18 cellular contexts compared by ENCODE assay signal in the genomic region with DNA sequence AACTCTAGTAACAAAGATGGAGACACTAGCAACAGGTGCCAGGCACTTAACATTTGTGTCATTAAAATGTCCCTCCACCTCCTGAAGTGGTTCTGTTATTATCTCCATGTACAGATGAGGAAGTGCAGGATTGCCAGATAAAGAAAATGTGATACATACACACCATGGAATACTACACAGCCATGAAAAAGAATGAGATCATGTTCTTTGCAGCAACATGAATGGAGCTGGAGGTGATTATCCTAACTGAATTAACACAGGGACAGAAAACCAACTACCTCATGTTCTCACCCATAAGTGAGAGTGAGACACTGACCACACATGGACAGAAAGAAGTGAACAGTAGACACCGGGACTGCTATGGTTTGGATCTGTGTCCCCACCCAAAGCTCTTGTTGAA.
DNase-seq lines count a peak whose midpoint lies in the region; ATAC-seq, FAIRE-seq and TF ChIP-seq lines count a peak whose summit lies in the region.
"Had no signal": no experiment of that assay in that cellular context is flagged by ENCODE, and none has a peak within 500 bp of the region (broad histone marks: within the 10 kb centered on the region; RNA-seq: fewer than 3 reads in every experiment).

No MANE protein-coding gene starts in this region.

- no peak for TF ChIP-seq RAD21 in GM12878 (IDR thresholded peaks at IDR 0.05; ENCODE audit: insufficient read depth, low read depth, low read length)

- BruUV-seq in GM12878 (replicated peaks; lab: Mats Ljungman, UMichigan) = no TSS peak

- WGBS in GM12878 (ENCODE audit: insufficient coverage, insufficient replicate concordance, low lambda C conversion rate, missing lambda C conversion rate) = 90% methylated on average over 1 of the region's 1 CpG

- H3K9ac ChIP-seq in GM12878 (ENCODE audit: control insufficient read depth, insufficient read depth, low read length) = no peak overlapping the region

- CTCF ChIA-PET in HEK293 (lab: Yijun Ruan, JAX) (interaction anchor here (1.7 kb wide), 1 partner anchor 212 kb away, joined by 4 read pairs; no protein-coding TSS in a partner anchor), GM12878 (lab: Yijun Ruan, JAX) (interaction anchor here (1.4 kb wide), 1 partner anchor 196 kb away, joined by 4 read pairs; no protein-coding TSS in a partner anchor), RWPE1 (lab: Yijun Ruan, JAX) (no interaction called here)

- peak; percentile 13 for FAIRE-seq in GM12878 (lab: Jason Lieb, UNC)
- FAIRE-seq: GM19239 had no signal

- intact Hi-C loops in GM12878 (cut with micrococcal nuclease; ENCODE audit: unreplicated experiment) = no loop called here

- SMC1A ChIA-PET in GM12878 (lab: Charles Lee; ENCODE audit: uncharacterized antibody, unreplicated experiment) = no interaction called here

- no peak for TF ChIP-seq EP300 in GM12878 (IDR thresholded peaks at IDR 0.05; ENCODE audit: borderline replicate concordance in 1 of 2, control insufficient read depth in 1 of 2, low read depth in 2 of 2, low read length in 2 of 2)

- in situ Hi-C loops in GM12878 (cut with MboI) = no loop called here

- H3K9me3 ChIP-seq in HEK293 (ENCODE audit: control insufficient read depth, insufficient read depth, low read depth, low read length) (no peaks in the 10 kb centered on the region), GM12878 (replicated peaks; ENCODE audit: control insufficient read depth, insufficient read depth, low read length) (peaks cover 13% of the 10 kb centered on the region)

- H3K27ac ChIP-seq in HEK293 (ENCODE audit: extremely low read depth, low read depth, low read length) (no peak overlapping the region), GM12878 (ENCODE audit: control insufficient read depth, insufficient read depth) (no peak overlapping the region), RWPE1 (no peak overlapping the region)

- no peaks in the 10 kb centered on the region for H3K27me3 ChIP-seq in GM12878 (replicated peaks in 1 of 2; ENCODE audit: control insufficient read depth in 2 of 2, insufficient read depth in 2 of 2, low read length in 1 of 2)

- ATAC-seq in GM12878 (no peak), GM19351 (IDR thresholded peaks at IDR 0.05; ENCODE audit: unreplicated experiment) (no peak)
- ATAC-seq: GM23338, HCT116 had no signal

- no peaks in the 10 kb centered on the region for H4K20me1 ChIP-seq in GM12878 (ENCODE audit: control insufficient read depth, insufficient read depth)

- no peaks in the 10 kb centered on the region for H3K4me1 ChIP-seq in HEK293 (ENCODE audit: control insufficient read depth, insufficient read depth, low read length)
- no peaks in the 10 kb centered on the region for H3K4me1 ChIP-seq in GM12878 (ENCODE audit: control insufficient read depth, insufficient read depth, low read length)

- no peak for TF ChIP-seq POLR2A in GM12878 (IDR thresholded peaks at IDR 0.05; ENCODE audit: low read depth, low read length)

- H3K4me3 ChIP-seq in HEK293 (ENCODE audit: low read depth, low read length) (no peak overlapping the region), GM12878 (no peak overlapping the region)
- H3K4me3 ChIP-seq: GM23338 had no signal

- TF ChIP-seq CTCF in HEK293 (tag by site-specific recombination; IDR thresholded peaks at IDR 0.05) = no peak
- no peak for TF ChIP-seq CTCF in GM12878 (IDR thresholded peaks at IDR 0.05 in 2 of 3, conservative IDR thresholded peaks at IDR 0.05 in 1 of 3; ENCODE audit: control insufficient read depth in 2 of 3, extremely low read depth in 1 of 3, insufficient read depth in 1 of 3, low read depth in 3 of 3, low read length in 3 of 3)
- TF ChIP-seq CTCF in RWPE1 (conservative IDR thresholded peaks at IDR 0.05; ENCODE audit: low read depth) = no peak

- POLR2A ChIA-PET in HEK293 (lab: Yijun Ruan, JAX) (no interaction called here), GM12878 (lab: Charles Lee) (no interaction called here), RWPE1 (lab: Yijun Ruan, JAX; ENCODE audit: low non-redundant PET) (no interaction called here)

- DNase-seq in GM12878 (ENCODE audit: low read depth, low spot score) (no peak), mesenteric fat pad (ENCODE audit: low spot score) (peak; percentile 8), RWPE1 (ENCODE audit: low spot score) (no peak), NCI-H2107 (lab: John Stamatoyannopoulos, UW) (no peak)
- DNase-seq: C1 segment of cervical spinal cord; Calu3; CD4-positive, alpha-beta memory T cell; COR-L47; DMS53; DMS79 treated with DMSO at 0.1 percent for 48 hours; GF-D8; H9; HFFc6 had no signal

- no peaks in the 10 kb centered on the region for H3K79me2 ChIP-seq in GM12878 (ENCODE audit: control insufficient read depth, insufficient read depth, low read length)

- peaks cover 4 to 54% of the 10 kb centered on the region in 2 experiments; a peak in 2 of 3 replicates for H3K36me3 ChIP-seq in HEK293 (ENCODE audit: control insufficient read depth in 2 of 2, insufficient read depth in 1 of 2, low read length in 2 of 2)
- H3K36me3 ChIP-seq in GM12878 (ENCODE audit: control insufficient read depth in 2 of 2, insufficient read depth in 2 of 2, low read length in 1 of 2) = peaks cover 5 to 25% of the 10 kb centered on the region in 2 experiments; a peak in 3 of 4 replicates

- no peak overlapping the region for H3K4me2 ChIP-seq in GM12878 (ENCODE audit: control insufficient read depth, insufficient read depth)
- H3K4me2 ChIP-seq: GM23338 had no signal

- RAD21 ChIA-PET in GM12878 (lab: Charles Lee; ENCODE audit: unreplicated experiment) = no interaction called here

- H2AFZ ChIP-seq in GM12878 (ENCODE audit: control insufficient read depth, low read depth, low read length) = no peak overlapping the region
- H2AFZ ChIP-seq: GM23338 had no signal

TF ChIP-seq in HEK293, 187 proteins besides CTCF, POLR2A, EP300 and RAD21 (continues in another document):
- TF ChIP-seq ZNF248 (tag by site-specific recombination; IDR thresholded peaks at IDR 0.05) (no peak), ZNF433 (tag by site-specific recombination; IDR thresholded peaks at IDR 0.05; ENCODE audit: low read depth) (no peak), SCRT1 (tag by site-specific recombination; IDR thresholded peaks at IDR 0.05; ENCODE audit: borderline replicate concordance) (peak; percentile 43; the same call in 1 of the 2 replicates), SETDB1 (IDR thresholded peaks at IDR 0.05; ENCODE audit: insufficient read length, low read length) (no peak), BCL11A (tag by site-specific recombination; IDR thresholded peaks at IDR 0.05; ENCODE audit: low read depth) (no peak), ZNF596 (tag by site-specific recombination; IDR thresholded peaks at IDR 0.05) (no peak), ZNF639 (tag by site-specific recombination; IDR thresholded peaks at IDR 0.05) (no peak), ZNF133 (tag by site-specific recombination; IDR thresholded peaks at IDR 0.05) (no peak), ZNF580 (tag by site-specific recombination; IDR thresholded peaks at IDR 0.05) (0 out of 2 replicates have a peak, but pooled peaks have one; percentile 52), SCRT2 (tag by site-specific recombination; IDR thresholded peaks at IDR 0.05) (peak; percentile 85), ZNF350 (tag by site-specific recombination; IDR thresholded peaks at IDR 0.05) (no peak)

TF ChIP-seq in GM12878, 131 proteins besides CTCF, POLR2A, EP300 and RAD21:
- TF ChIP-seq ETV6 (conservative IDR thresholded peaks at IDR 0.05 in 1 of 2, IDR thresholded peaks at IDR 0.05 in 1 of 2; ENCODE audit: borderline replicate concordance in 1 of 2, low read depth in 1 of 2) (no peak), HDGF (IDR thresholded peaks at IDR 0.05) (no peak), MYC (IDR thresholded peaks at IDR 0.05; ENCODE audit: insufficient read depth, insufficient read length, insufficient replicate concordance, low read length, severe bottlenecking) (no peak), BRCA1 (IDR thresholded peaks at IDR 0.05; ENCODE audit: low read depth, low read length) (no peak), YY1 (IDR thresholded peaks at IDR 0.05; ENCODE audit: low read depth, low read length) (no peak), SMARCA5 (IDR thresholded peaks at IDR 0.05) (no peak)
- TF ChIP-seq, protein P1, sequence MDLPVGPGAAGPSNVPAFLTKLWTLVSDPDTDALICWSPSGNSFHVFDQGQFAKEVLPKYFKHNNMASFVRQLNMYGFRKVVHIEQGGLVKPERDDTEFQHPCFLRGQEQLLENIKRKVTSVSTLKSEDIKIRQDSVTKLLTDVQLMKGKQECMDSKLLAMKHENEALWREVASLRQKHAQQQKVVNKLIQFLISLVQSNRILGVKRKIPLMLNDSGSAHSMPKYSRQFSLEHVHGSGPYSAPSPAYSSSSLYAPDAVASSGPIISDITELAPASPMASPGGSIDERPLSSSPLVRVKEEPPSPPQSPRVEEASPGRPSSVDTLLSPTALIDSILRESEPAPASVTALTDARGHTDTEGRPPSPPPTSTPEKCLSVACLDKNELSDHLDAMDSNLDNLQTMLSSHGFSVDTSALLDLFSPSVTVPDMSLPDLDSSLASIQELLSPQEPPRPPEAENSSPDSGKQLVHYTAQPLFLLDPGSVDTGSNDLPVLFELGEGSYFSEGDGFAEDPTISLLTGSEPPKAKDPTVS (IDR thresholded peaks at IDR 0.05; ENCODE audit: low read depth, low read length) = no peak
- TF ChIP-seq, protein P2, sequence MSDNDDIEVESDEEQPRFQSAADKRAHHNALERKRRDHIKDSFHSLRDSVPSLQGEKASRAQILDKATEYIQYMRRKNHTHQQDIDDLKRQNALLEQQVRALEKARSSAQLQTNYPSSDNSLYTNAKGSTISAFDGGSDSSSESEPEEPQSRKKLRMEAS (IDR thresholded peaks at IDR 0.05; ENCODE audit: low read depth, low read length) = no peak
